In the genomic region with DNA sequence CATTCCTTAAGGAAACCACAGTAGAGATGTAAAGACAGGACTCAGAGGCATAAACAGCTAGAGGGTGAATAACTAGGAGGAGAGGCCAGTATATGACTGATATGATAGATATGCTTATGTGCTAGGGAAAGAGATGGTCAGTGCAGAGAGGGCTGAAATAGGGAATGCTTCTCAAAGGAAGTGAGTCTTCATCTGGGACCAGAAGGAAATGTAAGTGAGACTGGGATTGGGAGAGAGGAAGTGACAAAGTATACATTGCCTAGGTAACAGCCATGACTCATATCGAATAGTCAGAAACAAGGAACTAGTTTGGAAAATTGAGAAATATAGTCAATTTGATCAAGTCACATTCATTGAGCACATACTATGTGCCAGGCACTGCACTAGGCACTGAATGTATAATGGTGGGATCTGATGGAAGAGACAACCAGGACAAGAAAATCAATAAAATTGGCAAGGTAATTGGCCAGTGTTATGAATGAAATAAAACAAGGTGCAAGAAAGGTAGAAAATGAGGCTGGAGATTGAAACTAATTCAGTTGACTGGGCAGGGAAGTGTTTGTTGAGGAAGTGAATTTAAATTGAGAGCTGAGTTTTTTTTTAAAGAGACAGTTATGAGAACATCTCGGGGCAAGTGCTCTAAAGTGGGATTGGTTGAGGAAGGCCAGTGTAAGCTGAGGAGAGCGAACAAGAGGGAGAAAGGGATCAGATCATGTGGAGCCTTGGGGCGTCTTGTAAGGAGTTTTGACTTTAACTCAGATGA, we compare ENCODE assay signal across 9 cellular contexts. TPM values are rescaled to one million over a fixed set of nuclear protein-coding genes. Genes with fewer than 3 reads are reported as not detected.
DNase-seq lines count a peak whose midpoint lies in the region; ATAC-seq and TF ChIP-seq lines count a peak whose summit lies in the region.
"Had no signal": no experiment of that assay in that cellular context is flagged by ENCODE, and none has a peak within 500 bp of the region (broad histone marks: within the 10 kb centered on the region; RNA-seq: fewer than 3 reads in every experiment).

No MANE protein-coding gene starts in this region.

- peak overlapping the region; percentile 95 for H3K27ac Mint-ChIP-seq in T-helper 17 cell

- no peak overlapping the region for H3K4me3 ChIP-seq in AG10803 (ENCODE audit: low read length)

- H3K4me1 Mint-ChIP-seq in T-helper 17 cell: peaks cover 62% of the 10 kb centered on the region

- H3K27me3 Mint-ChIP-seq in T-helper 17 cell: no peaks in the 10 kb centered on the region

- H3K4me3 Mint-ChIP-seq in T-helper 17 cell: peak overlapping the region; percentile 83

- DNase-seq in AG10803 (ENCODE audit: low read depth) (peak; percentile 51), HCEC 1CT (peak; percentile 88), T-helper 17 cell (no peak), glomerular visceral epithelial cell (ENCODE audit: extremely low spot score) (peak; percentile 52), DMS114 treated with DMSO at 0.1 percent for 48 hours (lab: John Stamatoyannopoulos, UW; ENCODE audit: unreplicated experiment) (no peak), NCI-H774 (lab: John Stamatoyannopoulos, UW) (no peak)
- DNase-seq: NCI-H345 had no signal

- ATAC-seq in T-helper 17 cell: no peak
- no peak for ATAC-seq in HG02678 (IDR thresholded peaks at IDR 0.05; ENCODE audit: unreplicated experiment)
- no peak for ATAC-seq in HG03196 (IDR thresholded peaks at IDR 0.05; ENCODE audit: unreplicated experiment)

- no peak for TF ChIP-seq CTCF in AG10803 (conservative IDR thresholded peaks at IDR 0.05; ENCODE audit: low read length)

- H3K9me3 ChIP-seq in T-helper 17 cell (ENCODE audit: control insufficient read depth, low read length, poor library complexity, severe bottlenecking): no peaks in the 10 kb centered on the region

- H3K36me3 Mint-ChIP-seq in T-helper 17 cell (ENCODE audit: low read depth): peaks cover 24% of the 10 kb centered on the region

RNA-seq across cellular contexts. Expression of gene ERAP2, which starts 4.3 kb away (rescaled TPM):
- 10 to 100 TPM; 42.7 to 65.6 TPM for total RNA-seq in T-helper 17 cell

RNA-seq across cellular contexts. Expression of gene LNPEP, which starts 55.3 kb away (rescaled TPM):
- total RNA-seq in T-helper 17 cell: 10 to 100 TPM; 72.4 to 80.7 TPM

Comparison
In these comparisons a context has a peak if more than half of its experiments do, and no peak if none do; other contexts are left out.
1. DNase-seq: peak in AG10803 (single experiment), HCEC 1CT (single experiment) and glomerular visceral epithelial cell (single experiment); none in T-helper 17 cell (0 of 3), DMS114 treated with DMSO at 0.1 percent for 48 hours (single experiment) and NCI-H774 (single experiment).